In genomic region chr2:234344041-234344440, GRCh38 we compare ENCODE assay signal across 15 cellular contexts.
DNase-seq lines count a peak whose midpoint lies in the region; ATAC-seq and TF ChIP-seq lines count a peak whose summit lies in the region.
"Had no signal": no experiment of that assay in that cellular context is flagged by ENCODE, and none has a peak within 500 bp of the region (broad histone marks: within the 10 kb centered on the region; RNA-seq: fewer than 3 reads in every experiment).

No MANE protein-coding gene starts in this region.

- peaks cover 13% of the 10 kb centered on the region for H3K9me3 Mint-ChIP-seq in progenitor cell of endocrine pancreas (ENCODE audit: low read depth)
- H3K9me3 Mint-ChIP-seq: HFFc6 had no signal

- no peak overlapping the region for H2BK120ac ChIP-seq in mesenchymal stem cell (ENCODE audit: low read depth, low read length)

- WGBS in mesenchymal stem cell: 33% methylated on average over 1 of the region's 1 CpG

- POLR2A ChIA-PET in Panc1 (lab: Charles Lee): no interaction called here

- peak overlapping the region; percentile 67 for H4K91ac ChIP-seq in mesenchymal stem cell (ENCODE audit: low read length)

- no TSS peak for BruUV-seq in Panc1 (replicated peaks; lab: Mats Ljungman, UMichigan)

- peak overlapping the region in 1 of 2 experiments; percentile 34 for H3K18ac ChIP-seq in mesenchymal stem cell (ENCODE audit: low read depth in 1 of 2, low read length in 2 of 2)

- DNase-seq in Panc1 (ENCODE audit: low read depth, low spot score): no peak
- no peak for DNase-seq in mesenchymal stem cell
- DNase-seq in progenitor cell of endocrine pancreas (ENCODE audit: low spot score, unreplicated experiment): no peak
- no peak for DNase-seq in stimulated activated CD4-positive, alpha-beta T cell treated with anti-CD3 and anti-CD28 coated beads, Interleukin-2, amount 100 ng/mL, for 24 hours
- DNase-seq in NOMO-1 treated with DMSO at 0.1 percent for 48 hours (lab: John Stamatoyannopoulos, UW; ENCODE audit: unreplicated experiment): no peak
- DNase-seq in NCI-H1092 treated with DMSO at 0.1 percent for 48 hours (lab: John Stamatoyannopoulos, UW): no peak
- DNase-seq: C1 segment of cervical spinal cord; Calu3; CD4-positive, alpha-beta memory T cell; COR-L47; DMS53; DMS79 treated with DMSO at 0.1 percent for 48 hours; GOT3; HFFc6 had no signal

- peak overlapping the region; percentile 67; the same call in 1 of the 2 replicates for H3K27ac ChIP-seq in Panc1 (ENCODE audit: low read length)
- H3K27ac ChIP-seq in mesenchymal stem cell (ENCODE audit: low read length, poor library complexity, severe bottlenecking): no peak overlapping the region

- H2AK5ac ChIP-seq in mesenchymal stem cell (ENCODE audit: low read length, severe bottlenecking): peak overlapping the region; percentile 24

- H3K4me1 ChIP-seq in Panc1 (ENCODE audit: control insufficient read depth, insufficient read depth, low read length) (no peaks in the 10 kb centered on the region; the same call in 1 of the 2 replicates), mesenchymal stem cell (ENCODE audit: control insufficient read depth, insufficient read depth, low read depth, low read length) (peaks cover 9% of the 10 kb centered on the region)
- H3K4me1 ChIP-seq: HAP-1 had no signal

- no peak overlapping the region for H3K14ac ChIP-seq in mesenchymal stem cell (ENCODE audit: low read length in 2 of 2)

- H3K23ac ChIP-seq in mesenchymal stem cell (ENCODE audit: low read length in 2 of 2): no peak overlapping the region

- H3K4me2 ChIP-seq in mesenchymal stem cell (ENCODE audit: low read length, poor library complexity, severe bottlenecking): no peak overlapping the region

- peaks cover 3% of the 10 kb centered on the region for H3K36me3 Mint-ChIP-seq in progenitor cell of endocrine pancreas (ENCODE audit: insufficient read depth)

- no peak for ATAC-seq in Panc1

- H3K9me3 ChIP-seq in Panc1 (ENCODE audit: control insufficient read depth, insufficient read depth, low read depth, low read length): no peaks in the 10 kb centered on the region
- H3K9me3 ChIP-seq in mesenchymal stem cell (ENCODE audit: control insufficient read depth, low read length): no peaks in the 10 kb centered on the region
- H3K9me3 ChIP-seq: HAP-1 had no signal

- H3K36me3 ChIP-seq in Panc1 (ENCODE audit: control insufficient read depth, insufficient read depth, low read length) (no peaks in the 10 kb centered on the region), mesenchymal stem cell (ENCODE audit: control insufficient read depth in 1 of 2, insufficient read depth in 2 of 2, low read depth in 1 of 2, low read length in 2 of 2) (no peaks in the 10 kb centered on the region)
- H3K36me3 ChIP-seq: HAP-1 had no signal

- H3K79me1 ChIP-seq in mesenchymal stem cell (replicated peaks; ENCODE audit: low read length, poor library complexity, severe bottlenecking): no peaks in the 10 kb centered on the region

- H3K4ac ChIP-seq in mesenchymal stem cell (ENCODE audit: low read depth in 1 of 2, low read length in 2 of 2): peak overlapping the region in 1 of 2 experiments; percentile 24

- H3K4me1 Mint-ChIP-seq in progenitor cell of endocrine pancreas (ENCODE audit: low read depth): peaks cover 28% of the 10 kb centered on the region

- in situ Hi-C loops in Panc1 (cut with HindIII; ENCODE audit: low pct_unique_long_range_greater_than_20kb, low sequenced_read_pairs): no loop called here

- H3K27me3 Mint-ChIP-seq in progenitor cell of endocrine pancreas: no peaks in the 10 kb centered on the region
- H3K27me3 Mint-ChIP-seq: CD4-positive, alpha-beta memory T cell had no signal

- H3K9ac ChIP-seq in mesenchymal stem cell (ENCODE audit: low read length): no peak overlapping the region

- H2BK12ac ChIP-seq in mesenchymal stem cell (ENCODE audit: low read length in 2 of 2): no peak overlapping the region

- H2AFZ ChIP-seq in mesenchymal stem cell (ENCODE audit: low read depth, low read length): no peak overlapping the region

- no peak overlapping the region for H4K8ac ChIP-seq in mesenchymal stem cell (ENCODE audit: low read length)

- H3K27me3 ChIP-seq in Panc1 (ENCODE audit: control insufficient read depth, insufficient read depth, low read length): no peaks in the 10 kb centered on the region
- H3K27me3 ChIP-seq in mesenchymal stem cell (ENCODE audit: control insufficient read depth in 1 of 2, insufficient read depth in 1 of 2, low read length in 2 of 2): no peaks in the 10 kb centered on the region

- intact Hi-C loops in Panc1 (cut with micrococcal nuclease; ENCODE audit: unreplicated experiment): no loop called here

- no peak overlapping the region for H3K4me3 Mint-ChIP-seq in progenitor cell of endocrine pancreas (ENCODE audit: low read depth)
- H3K4me3 Mint-ChIP-seq: CD4-positive, alpha-beta memory T cell; HFFc6 had no signal

- H3K27ac Mint-ChIP-seq in progenitor cell of endocrine pancreas: peak overlapping the region; percentile 51
- H3K27ac Mint-ChIP-seq: HFFc6 had no signal

- CTCF ChIA-PET in Panc1 (lab: Charles Lee): no interaction called here

- TF ChIP-seq CTCF in Panc1 (IDR thresholded peaks at IDR 0.05) (no peak), progenitor cell of endocrine pancreas (IDR thresholded peaks at IDR 0.05; ENCODE audit: unreplicated experiment) (no peak)

- H3K4me3 ChIP-seq in Panc1 (ENCODE audit: low read depth in 2 of 2, low read length in 2 of 2) (no peak overlapping the region), mesenchymal stem cell (ENCODE audit: insufficient read depth in 1 of 2, low read depth in 1 of 2, low read length in 2 of 2) (no peak overlapping the region)
- H3K4me3 ChIP-seq: HAP-1 had no signal

- peak overlapping the region; percentile 4 for H2BK5ac ChIP-seq in mesenchymal stem cell (ENCODE audit: low read depth, low read length, poor library complexity, severe bottlenecking)

- H2BK15ac ChIP-seq in mesenchymal stem cell (ENCODE audit: low read depth, poor library complexity, severe bottlenecking): no peak overlapping the region
